ENCODE assay signal across 9 cellular contexts in the genomic region with DNA sequence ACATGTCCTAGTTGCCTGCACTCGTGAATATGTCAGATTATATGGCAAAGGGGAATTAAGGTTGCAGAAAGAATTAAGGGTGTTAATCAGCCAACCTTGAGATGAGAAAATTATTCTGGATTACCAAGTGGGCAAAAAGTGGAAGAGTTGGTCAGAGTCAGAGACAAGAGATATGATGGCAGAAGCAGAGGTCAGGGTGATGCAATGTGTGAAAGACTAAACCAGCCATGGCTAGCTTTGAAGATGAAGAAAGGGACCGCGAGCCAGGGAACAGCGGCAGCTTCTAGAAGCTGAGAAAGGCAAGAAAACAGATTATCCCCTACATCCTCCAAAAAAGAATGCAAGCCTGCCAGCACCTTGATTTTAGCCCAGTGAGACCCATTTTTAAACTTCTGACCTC.
"Had no signal": no experiment of that assay in that cellular context is flagged by ENCODE, and none has a peak within 500 bp of the region (broad histone marks: within the 10 kb centered on the region; RNA-seq: fewer than 3 reads in every experiment).

No MANE protein-coding gene starts in this region.

- H3K27ac Mint-ChIP-seq: GM23338, H9, IgD-negative memory B cell had no signal

- H3K27ac ChIP-seq: HL-60 had no signal

- ATAC-seq: GM23338, HepG2 had no signal

- H3K4me2 ChIP-seq: GM23338 had no signal

- H3K9me3 Mint-ChIP-seq: GM23338, H9, IgD-negative memory B cell had no signal

- H2AFZ ChIP-seq: GM23338 had no signal

- FAIRE-seq: H1, H54, HepG2 had no signal

- H3K4me3 Mint-ChIP-seq: GM23338, H9, IgD-negative memory B cell had no signal

- H3K36me3 Mint-ChIP-seq: IgD-negative memory B cell had no signal

- DNase-seq: H9, HCEC 1CT, KG1 had no signal

- H3K4me3 ChIP-seq: GM23338 had no signal
